Comparison of ENCODE assay signal across 1 cellular context in the genomic region with DNA sequence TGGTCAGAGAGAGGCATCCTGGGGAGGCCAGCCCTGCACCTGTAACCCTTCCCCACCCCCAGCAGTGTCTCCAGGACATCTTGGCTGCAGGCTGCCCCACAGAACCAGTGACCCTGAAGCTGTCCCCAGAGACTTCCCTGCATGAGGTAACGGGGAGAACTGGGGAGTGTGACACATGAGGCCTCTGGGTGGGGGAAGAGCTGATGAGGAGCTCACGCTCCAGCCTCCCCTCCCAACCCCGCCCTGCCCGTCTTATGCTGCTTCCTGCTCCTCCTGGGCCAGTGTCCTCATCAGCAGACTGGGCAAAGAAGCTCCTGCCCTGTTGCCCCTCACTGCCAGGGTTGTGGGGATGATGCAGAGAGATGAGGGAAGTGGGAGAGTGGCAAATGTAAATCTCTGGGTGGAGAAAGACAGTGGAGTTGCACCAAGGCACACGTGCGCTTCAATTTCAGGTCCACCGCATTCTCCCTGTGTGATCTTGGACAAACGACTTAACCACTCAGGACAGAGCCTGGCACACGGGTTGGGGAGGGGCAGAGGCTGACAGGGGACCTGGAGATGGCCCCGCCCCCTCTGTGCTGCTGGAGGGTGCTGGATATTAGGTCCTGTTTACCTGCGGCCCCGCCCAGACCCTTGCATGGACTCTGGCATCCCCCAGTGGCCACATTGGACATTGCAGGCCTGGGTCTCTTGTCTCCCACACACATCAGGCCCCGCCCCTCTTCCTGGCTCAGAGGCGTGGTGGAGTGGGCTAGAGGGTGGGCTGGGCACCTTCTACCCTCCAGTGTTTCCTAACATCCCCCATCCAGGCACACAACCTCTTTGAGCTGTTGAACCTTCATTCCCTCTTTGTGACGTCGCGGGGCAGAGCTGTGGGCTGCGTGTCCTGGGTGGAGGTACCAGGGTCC.
TF ChIP-seq lines count a peak whose summit lies in the region.

No MANE protein-coding gene starts in this region.

TF ChIP-seq in WTC11, 78 proteins besides CTCF, POLR2A, EP300 and RAD21:
- TF ChIP-seq E2F5 (CRISPR knock-in tag; IDR thresholded peaks at IDR 0.05) (0 out of 2 replicates have a peak, but pooled peaks have one; percentile 26), FOXK1 (CRISPR knock-in tag; IDR thresholded peaks at IDR 0.05) (peak; percentile 59; the same call in 1 of the 2 replicates), SOX15 (CRISPR knock-in tag; IDR thresholded peaks at IDR 0.05) (no peak), MAX (CRISPR knock-in tag; IDR thresholded peaks at IDR 0.05) (no peak), TEAD1 (CRISPR knock-in tag; IDR thresholded peaks at IDR 0.05) (no peak), ZNF423 (CRISPR knock-in tag; IDR thresholded peaks at IDR 0.05) (no peak), ZNF263 (CRISPR knock-in tag; IDR thresholded peaks at IDR 0.05; ENCODE audit: low read depth) (no peak), NFE2L1 (CRISPR knock-in tag; IDR thresholded peaks at IDR 0.05) (no peak), SP1 (CRISPR knock-in tag; conservative IDR thresholded peaks at IDR 0.05) (peak; percentile 54; the same call in 1 of the 2 replicates), PRRX2 (CRISPR knock-in tag; IDR thresholded peaks at IDR 0.05) (no peak)
- TF ChIP-seq, protein P1, sequence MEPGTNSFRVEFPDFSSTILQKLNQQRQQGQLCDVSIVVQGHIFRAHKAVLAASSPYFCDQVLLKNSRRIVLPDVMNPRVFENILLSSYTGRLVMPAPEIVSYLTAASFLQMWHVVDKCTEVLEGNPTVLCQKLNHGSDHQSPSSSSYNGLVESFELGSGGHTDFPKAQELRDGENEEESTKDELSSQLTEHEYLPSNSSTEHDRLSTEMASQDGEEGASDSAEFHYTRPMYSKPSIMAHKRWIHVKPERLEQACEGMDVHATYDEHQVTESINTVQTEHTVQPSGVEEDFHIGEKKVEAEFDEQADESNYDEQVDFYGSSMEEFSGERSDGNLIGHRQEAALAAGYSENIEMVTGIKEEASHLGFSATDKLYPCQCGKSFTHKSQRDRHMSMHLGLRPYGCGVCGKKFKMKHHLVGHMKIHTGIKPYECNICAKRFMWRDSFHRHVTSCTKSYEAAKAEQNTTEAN (CRISPR knock-in tag; IDR thresholded peaks at IDR 0.05) = no peak
